Comparison of ENCODE assay signal across 15 cellular contexts in the genomic region with DNA sequence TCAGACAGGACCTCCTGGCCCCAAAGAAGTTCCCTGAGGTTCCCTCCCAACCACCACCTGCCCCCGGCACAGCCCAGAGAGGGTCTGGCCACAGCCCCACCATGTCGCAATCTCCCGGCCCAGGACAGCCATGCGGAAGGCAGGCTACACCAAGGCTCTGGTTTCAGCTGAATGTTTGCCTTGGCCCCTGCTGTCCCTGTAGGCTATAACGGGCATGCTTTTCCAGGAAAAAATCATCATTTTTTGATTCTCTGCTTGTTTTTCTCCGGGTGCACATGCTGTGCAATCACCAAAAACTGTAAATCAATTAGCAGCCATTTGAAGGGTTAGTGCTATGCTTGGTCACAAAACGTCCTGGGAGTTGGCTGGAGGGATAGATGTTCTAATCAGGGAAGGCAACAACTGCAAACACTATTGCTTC.
A peak's percentile ranks its signal among the peaks of the same experiment; 100 is the strongest.
DNase-seq lines count a peak whose midpoint lies in the region; ATAC-seq and TF ChIP-seq lines count a peak whose summit lies in the region.
"Had no signal": no experiment of that assay in that cellular context is flagged by ENCODE, and none has a peak within 500 bp of the region (broad histone marks: within the 10 kb centered on the region; RNA-seq: fewer than 3 reads in every experiment).

No MANE protein-coding gene starts in this region.

- H3K36me3 Mint-ChIP-seq in CD8-positive, alpha-beta memory T cell, result no peaks in the 10 kb centered on the region
- H3K36me3 Mint-ChIP-seq: activated naive CD4-positive, alpha-beta T cell treated with anti-CD3 and anti-CD28 coated beads, Interleukin-2, amount 50 U/mL, for 24 hours; stimulated activated memory B cell treated with anti-CD40 and anti-IgM and Interleukin-4, amounts not matched to agents 10 μg/mL and 1 μg/mL and 100 μg/mL, for 72 hours had no signal

- H2BK15ac ChIP-seq in IMR-90 (ENCODE audit: low read depth, low read length) (0 out of 3 replicates have a peak overlapping the region, but pooled peaks have one; percentile 5), neuronal stem cell (ENCODE audit: low read length) (no peak overlapping the region)

- H3K4me3 ChIP-seq in IMR-90 (ENCODE audit: insufficient read depth, low read depth, low read length) (no peak overlapping the region), neuronal stem cell (ENCODE audit: low read length in 2 of 2) (no peak overlapping the region), upper lobe of left lung (no peak overlapping the region)
- no peak overlapping the region for H3K4me3 ChIP-seq in CD8-positive, alpha-beta memory T cell (ENCODE audit: low read length)

- H3K56ac ChIP-seq in IMR-90 (ENCODE audit: extremely low read depth, insufficient read depth, low read length), result no peak overlapping the region

- H3K27me3 ChIP-seq in IMR-90 (ENCODE audit: control insufficient read depth, insufficient read depth, low read length) (peaks cover 19% of the 10 kb centered on the region), neuronal stem cell (ENCODE audit: control insufficient read depth in 3 of 3, insufficient read depth in 3 of 3, low read depth in 1 of 3, low read length in 3 of 3) (peaks cover 0 to 13% (median 0%) of the 10 kb centered on the region in 3 experiments), upper lobe of left lung (no peaks in the 10 kb centered on the region)
- no peaks in the 10 kb centered on the region for H3K27me3 ChIP-seq in CD8-positive, alpha-beta memory T cell (ENCODE audit: insufficient read depth, low read length, poor library complexity, severe bottlenecking)
- H3K27me3 ChIP-seq: brain microvascular endothelial cell had no signal

- H2AK9ac ChIP-seq in IMR-90 (replicated peaks; ENCODE audit: low read depth, low read length, poor library complexity), result no peak overlapping the region

- H2AK5ac ChIP-seq in IMR-90 (ENCODE audit: low read depth, low read length) (no peak overlapping the region), neuronal stem cell (ENCODE audit: low read depth, low read length) (peak overlapping the region; percentile 25)

- ATAC-seq in IMR-90 (ENCODE audit: low read depth) (peak; percentile 32; the same call in 1 of the 2 replicates), upper lobe of left lung (ENCODE audit: low FRiP score in 2 of 2) (peak; percentile 35 to 57)

- H2AFZ ChIP-seq in IMR-90 (replicated peaks; ENCODE audit: low read length, poor library complexity) (no peak overlapping the region), neuronal stem cell (ENCODE audit: low read length) (no peak overlapping the region)

- H3K9me3 ChIP-seq in IMR-90 (ENCODE audit: control insufficient read depth, insufficient read depth, low read length) (no peaks in the 10 kb centered on the region; the same call in 1 of the 2 replicates), neuronal stem cell (replicated peaks in 1 of 2; ENCODE audit: control insufficient read depth in 2 of 2, insufficient read depth in 1 of 2, low read depth in 1 of 2, low read length in 2 of 2) (no peaks in the 10 kb centered on the region), upper lobe of left lung (no peaks in the 10 kb centered on the region)
- H3K9me3 ChIP-seq in CD8-positive, alpha-beta memory T cell (ENCODE audit: low read length), result no peaks in the 10 kb centered on the region

- TF ChIP-seq POLR2A in IMR-90 (IDR thresholded peaks at IDR 0.05; ENCODE audit: low read depth, low read length), result no peak
- TF ChIP-seq POLR2A in upper lobe of left lung (IDR thresholded peaks at IDR 0.05), result no peak

- no peaks in the 10 kb centered on the region for H3K36me3 ChIP-seq in IMR-90 (ENCODE audit: control insufficient read depth, insufficient read depth, low read length)
- no peaks in the 10 kb centered on the region for H3K36me3 ChIP-seq in neuronal stem cell (replicated peaks in 1 of 2; ENCODE audit: control insufficient read depth in 2 of 2, insufficient read depth in 2 of 2, low read length in 2 of 2)
- H3K36me3 ChIP-seq in upper lobe of left lung, result no peaks in the 10 kb centered on the region
- H3K36me3 ChIP-seq in CD8-positive, alpha-beta memory T cell (ENCODE audit: insufficient read depth, low read length), result no peaks in the 10 kb centered on the region
- H3K36me3 ChIP-seq: brain microvascular endothelial cell had no signal

- H2BK120ac ChIP-seq in IMR-90 (ENCODE audit: low read depth, low read length), result no peak overlapping the region
- H2BK120ac ChIP-seq in neuronal stem cell (ENCODE audit: low read depth, low read length), result no peak overlapping the region

- CTCF ChIA-PET in IMR-90 (lab: Yijun Ruan, JAX), result no interaction called here
- CTCF ChIA-PET in CD8-positive, alpha-beta memory T cell (lab: Charles Lee), result no interaction called here

- no peak overlapping the region for H3K4me3 Mint-ChIP-seq in CD8-positive, alpha-beta memory T cell
- H3K4me3 Mint-ChIP-seq: activated naive CD4-positive, alpha-beta T cell treated with anti-CD3 and anti-CD28 coated beads, Interleukin-2, amount 50 U/mL, for 24 hours; B cell; stimulated activated memory B cell treated with anti-CD40 and anti-IgM and Interleukin-4, amounts not matched to agents 10 μg/mL and 1 μg/mL and 100 μg/mL, for 72 hours had no signal

- DNase-seq in IMR-90 (no peak), fibroblast of the conjunctiva (ENCODE audit: low read depth) (peak; percentile 58), neuronal stem cell (ENCODE audit: low spot score) (no peak), upper lobe of left lung (no peak), kidney glomerular epithelial cell (lab: John Stamatoyannopoulos, UW) (no peak)
- DNase-seq in CD8-positive, alpha-beta memory T cell, result no peak
- no peak for DNase-seq in activated CD4-positive, alpha-beta T cell treated with anti-CD3 and anti-CD28 coated beads for 1 hour
- DNase-seq: activated CD4-positive, alpha-beta T cell treated with anti-CD3 and anti-CD28 coated beads, Interleukin-2, amount 50 U/mL, for 1 hour; brain microvascular endothelial cell; NCI-H187 treated with DMSO at 0.1 percent for 48 hours; NCI-H446 treated with DMSO at 0.1 percent for 48 hours; stimulated activated CD4-positive, alpha-beta T cell treated with anti-CD3 and anti-CD28 coated beads, Interleukin-12 subunit alpha, Interleukin-12 subunit beta, amount 100 ng/mL, for 4 hours had no signal

- peaks cover 3% of the 10 kb centered on the region; the same call in 1 of the 2 replicates for H3K9me1 ChIP-seq in IMR-90 (ENCODE audit: insufficient read depth, low read length)

- in situ Hi-C loops in IMR-90 (cut with MboI; ENCODE audit: low sequenced_read_pairs), result no loop called here

- H3K9ac ChIP-seq in IMR-90 (ENCODE audit: low read depth, low read length) (no peak overlapping the region), neuronal stem cell (ENCODE audit: low read depth, low read length, poor library complexity) (no peak overlapping the region)

- H3K27ac ChIP-seq in IMR-90 (ENCODE audit: insufficient read depth, low read length) (peak overlapping the region; percentile 20; the same call in 1 of the 2 replicates), neuronal stem cell (replicated peaks; ENCODE audit: low read length) (no peak overlapping the region), upper lobe of left lung (peak overlapping the region in 2 of 4 donors; percentile 24 to 70)
- H3K27ac ChIP-seq in CD8-positive, alpha-beta memory T cell (ENCODE audit: low read depth, low read length), result no peak overlapping the region
- H3K27ac ChIP-seq: brain microvascular endothelial cell had no signal

- H4K8ac ChIP-seq in IMR-90 (ENCODE audit: low read depth in 2 of 2, low read length in 2 of 2) (no peak overlapping the region), neuronal stem cell (ENCODE audit: low read depth, low read length) (no peak overlapping the region)

- H3K79me1 ChIP-seq in IMR-90 (ENCODE audit: low read depth in 1 of 2, low read length in 2 of 2) (no peaks in the 10 kb centered on the region), neuronal stem cell (ENCODE audit: low read depth, low read length) (no peaks in the 10 kb centered on the region)

- no peaks in the 10 kb centered on the region for H3K4me1 Mint-ChIP-seq in CD8-positive, alpha-beta memory T cell
- H3K4me1 Mint-ChIP-seq: activated naive CD4-positive, alpha-beta T cell treated with anti-CD3 and anti-CD28 coated beads, Interleukin-2, amount 50 U/mL, for 24 hours; B cell; stimulated activated memory B cell treated with anti-CD40 and anti-IgM and Interleukin-4, amounts not matched to agents 10 μg/mL and 1 μg/mL and 100 μg/mL, for 72 hours had no signal

- H3K9me3 Mint-ChIP-seq in CD8-positive, alpha-beta memory T cell, result peaks cover 0 to 3% (median 0%) of the 10 kb centered on the region in 5 donors
- H3K9me3 Mint-ChIP-seq: activated naive CD4-positive, alpha-beta T cell treated with anti-CD3 and anti-CD28 coated beads, Interleukin-2, amount 50 U/mL, for 24 hours; stimulated activated memory B cell treated with anti-CD40 and anti-IgM and Interleukin-4, amounts not matched to agents 10 μg/mL and 1 μg/mL and 100 μg/mL, for 72 hours had no signal

- BruUV-seq in IMR-90 (replicated peaks; lab: Mats Ljungman, UMichigan), result no TSS peak

- no peak overlapping the region for H2BK5ac ChIP-seq in IMR-90 (ENCODE audit: low read depth, low read length, poor library complexity, severe bottlenecking)
- H2BK5ac ChIP-seq in neuronal stem cell (ENCODE audit: low read length), result no peak overlapping the region

- H3K4me1 ChIP-seq in IMR-90 (ENCODE audit: control insufficient read depth, insufficient read depth, low read length), result peaks cover 18% of the 10 kb centered on the region; the same call in 1 of the 2 replicates
- H3K4me1 ChIP-seq in neuronal stem cell (ENCODE audit: control insufficient read depth in 2 of 2, insufficient read depth in 1 of 2, low read depth in 1 of 2, low read length in 2 of 2), result peaks cover 0 to 2% of the 10 kb centered on the region in 2 donors
- H3K4me1 ChIP-seq in upper lobe of left lung, result peaks cover 0 to 14% (median 6%) of the 10 kb centered on the region in 4 donors
- H3K4me1 ChIP-seq in CD8-positive, alpha-beta memory T cell (ENCODE audit: insufficient read depth, low read length), result no peaks in the 10 kb centered on the region

- H3K4me2 ChIP-seq in IMR-90 (ENCODE audit: low read depth, low read length) (no peak overlapping the region), neuronal stem cell (ENCODE audit: insufficient read depth, low read length, poor library complexity, severe bottlenecking) (no peak overlapping the region)

- no peak overlapping the region for H2BK12ac ChIP-seq in neuronal stem cell (ENCODE audit: low read length)

- intact Hi-C loops in IMR-90 (cut with micrococcal nuclease), result no loop called here

- peaks cover 16 to 26% of the 10 kb centered on the region in 2 donors for H3K27me3 Mint-ChIP-seq in CD8-positive, alpha-beta memory T cell

- H2BK20ac ChIP-seq in IMR-90 (ENCODE audit: low read depth, low read length), result no peak overlapping the region

- H3K27ac Mint-ChIP-seq in CD8-positive, alpha-beta memory T cell, result no peak overlapping the region
- H3K27ac Mint-ChIP-seq: activated naive CD4-positive, alpha-beta T cell treated with anti-CD3 and anti-CD28 coated beads, Interleukin-2, amount 50 U/mL, for 24 hours; B cell; stimulated activated memory B cell treated with anti-CD40 and anti-IgM and Interleukin-4, amounts not matched to agents 10 μg/mL and 1 μg/mL and 100 μg/mL, for 72 hours had no signal

- no peak for TF ChIP-seq RAD21 in IMR-90 (IDR thresholded peaks at IDR 0.05; ENCODE audit: low read length)

- no peak overlapping the region for H3K14ac ChIP-seq in IMR-90 (replicated peaks; ENCODE audit: low read depth, low read length)
- no peak overlapping the region for H3K14ac ChIP-seq in neuronal stem cell (ENCODE audit: low read length)

- 32% methylated on average over 3 of the region's 7 CpGs; no CpG with 5 or more reads in 1 of the 2 experiments for WGBS in IMR-90 (ENCODE audit: extremely low coverage in 2 of 2, insufficient read length in 1 of 2), 2 experiments
- WGBS in neuronal stem cell (ENCODE audit: extremely low coverage in 2 of 2, insufficient read length in 2 of 2, insufficient replicate concordance in 1 of 2), 2 donors, result no CpG with 5 or more reads among the region's 7 CpGs
- WGBS in upper lobe of left lung, 2 donors, result 29 to 33% methylated on average over 7 of the region's 7 CpGs

- TF ChIP-seq CTCF in IMR-90 (conservative IDR thresholded peaks at IDR 0.05; ENCODE audit: low read depth, low read length), result no peak
- TF ChIP-seq CTCF in upper lobe of left lung (IDR thresholded peaks at IDR 0.05), result no peak

- no peak overlapping the region; the same call in 1 of the 2 replicates for H3K18ac ChIP-seq in IMR-90 (ENCODE audit: low read depth, low read length)
- H3K18ac ChIP-seq in neuronal stem cell (ENCODE audit: low read length), result no peak overlapping the region

- no peak for TF ChIP-seq EP300 in upper lobe of left lung (IDR thresholded peaks at IDR 0.05)

- H4K5ac ChIP-seq in IMR-90 (ENCODE audit: low read depth, low read length), result no peak overlapping the region

- H3K4ac ChIP-seq in IMR-90 (ENCODE audit: low read depth, low read length) (no peak overlapping the region), neuronal stem cell (ENCODE audit: low read length) (no peak overlapping the region)

- POLR2A ChIA-PET in IMR-90 (lab: Charles Lee; ENCODE audit: unreplicated experiment), result no interaction called here
- POLR2A ChIA-PET in CD8-positive, alpha-beta memory T cell (lab: Charles Lee), result no interaction called here

- H3K23ac ChIP-seq in IMR-90 (ENCODE audit: low read depth, low read length), result no peak overlapping the region
- H3K23ac ChIP-seq in neuronal stem cell (ENCODE audit: low read depth, low read length, poor library complexity), result no peak overlapping the region

- dilution Hi-C loops in IMR-90 (cut with HindIII; ENCODE audit: low sequenced_read_pairs, unreplicated experiment), result no loop called here

- no peaks in the 10 kb centered on the region for H4K20me1 ChIP-seq in IMR-90 (ENCODE audit: insufficient read depth, low read length)

- H4K91ac ChIP-seq in IMR-90 (ENCODE audit: insufficient read depth, low read depth, low read length) (no peak overlapping the region), neuronal stem cell (ENCODE audit: low read depth, low read length, poor library complexity) (no peak overlapping the region)
